ENCODE assay signal across 8 cellular contexts in genomic region chr14:71324767-71325272, GRCh38. TPM values are rescaled to one million over a fixed set of nuclear protein-coding genes. Genes with fewer than 3 reads are reported as not detected.
A peak's percentile ranks its signal among the peaks of the same experiment; 100 is the strongest.
DNase-seq lines count a peak whose midpoint lies in the region; ATAC-seq and TF ChIP-seq lines count a peak whose summit lies in the region.

No MANE protein-coding gene starts in this region.

- no peaks in the 10 kb centered on the region for H3K9me3 Mint-ChIP-seq in memory B cell

- TF ChIP-seq CTCF in DOHH2 (IDR thresholded peaks at IDR 0.05; ENCODE audit: low read depth, low read length, poor library complexity, severe bottlenecking): no peak
- no peak for TF ChIP-seq CTCF in stomach (IDR thresholded peaks at IDR 0.05)

- H3K4me1 ChIP-seq in DOHH2 (ENCODE audit: control insufficient read depth, low read length) (peaks cover 55% of the 10 kb centered on the region), stomach (peaks cover 14 to 62% (median 40%) of the 10 kb centered on the region in 4 donors)

- H3K9me2 ChIP-seq in DOHH2 (replicated peaks; ENCODE audit: control insufficient read depth, low read length): no peaks in the 10 kb centered on the region

- TF ChIP-seq POLR2A in stomach (IDR thresholded peaks at IDR 0.05): no peak

- H3K36me3 ChIP-seq in DOHH2 (ENCODE audit: control insufficient read depth, low read length) (no peaks in the 10 kb centered on the region), stomach (no peaks in the 10 kb centered on the region)

- 51 to 63% (median 54%) methylated on average over 5 to 6 of the region's 6 CpGs for WGBS in stomach, 5 donors

- H4K20me1 ChIP-seq in DOHH2 (ENCODE audit: control insufficient read depth, insufficient read depth, low read depth, low read length): no peaks in the 10 kb centered on the region

- intact Hi-C loops in stomach (cut with DNase I; ENCODE audit: low total_unique reads): no loop called here

- H3K4me1 Mint-ChIP-seq in memory B cell: peaks cover 56% of the 10 kb centered on the region

- H3K4me2 ChIP-seq in DOHH2 (ENCODE audit: low read length): peak overlapping the region; percentile 88

- H3K4me3 Mint-ChIP-seq in memory B cell: peak overlapping the region; percentile 70

- H3K9me3 ChIP-seq in DOHH2 (ENCODE audit: control insufficient read depth, insufficient read depth, low read length): no peaks in the 10 kb centered on the region
- no peaks in the 10 kb centered on the region for H3K9me3 ChIP-seq in stomach

- no peaks in the 10 kb centered on the region for H3K36me3 Mint-ChIP-seq in memory B cell

- peak; percentile 67 for DNase-seq in HuH-7 (ENCODE audit: low spot score)
- peak; percentile 13 for DNase-seq in activated T-helper 9 cell treated with anti-CD3 and anti-CD28 coated beads, Interleukin-2, amount 50 U/mL, for 16 hours (ENCODE audit: low read depth)
- DNase-seq in memory B cell (ENCODE audit: low spot score in 2 of 2): peak; percentile 27 to 56
- DNase-seq in OCI-M2 (lab: John Stamatoyannopoulos, UW; ENCODE audit: unreplicated experiment): no peak
- no peak for DNase-seq in stomach

- H3K27ac ChIP-seq in DOHH2 (ENCODE audit: low read depth, low read length) (no peak overlapping the region), stomach (peak overlapping the region in 2 of 5 donors; percentile 34 to 41)

- H3F3A ChIP-seq in DOHH2 (ENCODE audit: control insufficient read depth, insufficient read depth): peaks cover 14% of the 10 kb centered on the region

- peak overlapping the region; percentile 59 for H3K4me3 ChIP-seq in DOHH2 (ENCODE audit: low read length)
- no peak overlapping the region for H3K4me3 ChIP-seq in stomach

- no peak for TF ChIP-seq EP300 in stomach (IDR thresholded peaks at IDR 0.05)

- H3K27me3 Mint-ChIP-seq in memory B cell: no peaks in the 10 kb centered on the region

- ATAC-seq in memory B cell (ENCODE audit: low read depth) (peak; percentile 30), GM19035 (IDR thresholded peaks at IDR 0.05; ENCODE audit: unreplicated experiment) (no peak), HG02938 (IDR thresholded peaks at IDR 0.05; ENCODE audit: unreplicated experiment) (no peak)

- H3K79me2 ChIP-seq in DOHH2 (ENCODE audit: control insufficient read depth, low read length): peaks cover 87% of the 10 kb centered on the region

- H3K27me3 ChIP-seq in DOHH2 (ENCODE audit: control insufficient read depth, low read length): no peaks in the 10 kb centered on the region
- H3K27me3 ChIP-seq in stomach: no peaks in the 10 kb centered on the region

- peak overlapping the region; percentile 95 for H3K27ac Mint-ChIP-seq in memory B cell

RNA-seq across cellular contexts. Expression of gene SIPA1L1, which starts 4.5 kb away (rescaled TPM):
- total RNA-seq in stomach: 100 to 1,000 TPM in 1 of 5 donors, 10 to 100 TPM in 4; 26.6 to 193 (median 70.7) TPM
- polyA plus RNA-seq in stomach: 10 to 100 TPM; 12.2 to 19.2 (median 13.0) TPM

Comparison
In these comparisons a context has a peak if more than half of its experiments do, and no peak if none do; other contexts are left out.
1. DNase-seq: peak in HuH-7 (single experiment), activated T-helper 9 cell treated with anti-CD3 and anti-CD28 coated beads, Interleukin-2, amount 50 U/mL, for 16 hours (single experiment) and memory B cell (2 of 2); none in OCI-M2 (single experiment) and stomach (single experiment).